In genomic region chr1:16707130-16707893, GRCh38 we compare ENCODE assay signal across 1 cellular context.
TF ChIP-seq lines count a peak whose summit lies in the region.

No MANE protein-coding gene starts in this region.

TF ChIP-seq in HepG2, 621 proteins besides CTCF, POLR2A, EP300 and RAD21:
- TF ChIP-seq STAG1 (CRISPR knock-in tag; IDR thresholded peaks at IDR 0.05) (peak; percentile 9; the same call in 1 of the 2 replicates), ZNF687 (CRISPR knock-in tag; IDR thresholded peaks at IDR 0.05) (peak; percentile 54), ZBTB14 (CRISPR knock-in tag; IDR thresholded peaks at IDR 0.05) (0 out of 2 replicates have a peak, but pooled peaks have one; percentile 3), ZNF777 (CRISPR knock-in tag; IDR thresholded peaks at IDR 0.05) (peak; percentile 95), ZNF121 (CRISPR knock-in tag; IDR thresholded peaks at IDR 0.05) (peak; percentile 95), MYC (CRISPR knock-in tag; IDR thresholded peaks at IDR 0.05; ENCODE audit: borderline replicate concordance) (0 out of 2 replicates have a peak, but pooled peaks have one; percentile 22)
